In genomic region chr1:28109639-28110038, GRCh38 we compare ENCODE assay signal across 18 cellular contexts. TPM values are rescaled to one million over a fixed set of nuclear protein-coding genes. Genes with fewer than 3 reads are reported as not detected.
DNase-seq lines count a peak whose midpoint lies in the region; ATAC-seq and TF ChIP-seq lines count a peak whose summit lies in the region.
"Had no signal": no experiment of that assay in that cellular context is flagged by ENCODE, and none has a peak within 500 bp of the region (broad histone marks: within the 10 kb centered on the region; RNA-seq: fewer than 3 reads in every experiment).

No MANE protein-coding gene starts in this region.

- peaks cover 2% of the 10 kb centered on the region; the same call in 1 of the 2 replicates for H3K4me1 ChIP-seq in HAP-1

- H3K9me3 Mint-ChIP-seq in CD14-positive monocyte (peaks cover 0 to 6% (median 0%) of the 10 kb centered on the region in 7 donors), naive B cell (peaks cover 0 to 4% (median 0%) of the 10 kb centered on the region in 7 donors)
- H3K9me3 Mint-ChIP-seq: CD8-positive, alpha-beta T cell had no signal

- H3K4me3 ChIP-seq in HAP-1 = no peak overlapping the region
- H3K4me3 ChIP-seq in WERI-Rb-1 (ENCODE audit: low read depth, low read length) = no peak overlapping the region
- H3K4me3 ChIP-seq: BLaER1, GM12878 had no signal

- H3K9me3 ChIP-seq in HAP-1 (no peaks in the 10 kb centered on the region), WERI-Rb-1 (ENCODE audit: severe bottlenecking) (no peaks in the 10 kb centered on the region)
- H3K9me3 ChIP-seq: BLaER1 had no signal

- H3K27ac ChIP-seq in WERI-Rb-1 = no peak overlapping the region
- H3K27ac ChIP-seq: BLaER1 had no signal

- peaks cover 0 to 6% (median 3%) of the 10 kb centered on the region in 3 donors for H3K27me3 Mint-ChIP-seq in CD14-positive monocyte (ENCODE audit: low read depth in 3 of 3)
- H3K27me3 Mint-ChIP-seq in naive B cell = peaks cover 0 to 4% (median 0%) of the 10 kb centered on the region in 3 donors

- no peak for DNase-seq in CD14-positive monocyte (ENCODE audit: low spot score)
- peak; percentile 17 to 40 for DNase-seq in HAP-1 (ENCODE audit: low spot score in 2 of 2)
- DNase-seq in WERI-Rb-1 = peak; percentile 61
- DNase-seq in naive B cell = no peak
- DNase-seq in NCI-H2107 treated with DMSO at 0.1 percent for 48 hours (lab: John Stamatoyannopoulos, UW; ENCODE audit: unreplicated experiment) = no peak
- DNase-seq: 8988T; Calu3; CD8-positive, alpha-beta T cell; DMS 273 treated with DMSO at 0.1 percent for 48 hours; DMS53; DND-41; EL; GOT3; H7 had no signal

- intact Hi-C loops in CD14-positive monocyte (cut with micrococcal nuclease) = loop anchor here in 1 of 2 donors (5.0 kb wide), 1 partner anchor 68 kb away; the partner anchor contains the start of gene PTAFR

- in situ Hi-C loops in HAP-1 (cut with MboI; ENCODE audit: low sequenced_read_pairs) = no loop called here

- peaks cover 66% of the 10 kb centered on the region for H3K4me1 Mint-ChIP-seq in CD14-positive monocyte
- H3K4me1 Mint-ChIP-seq in naive B cell = peaks cover 10 to 14% (median 12%) of the 10 kb centered on the region in 3 donors

- no peak for TF ChIP-seq CTCF in CD14-positive monocyte (IDR thresholded peaks at IDR 0.05)
- TF ChIP-seq CTCF in WERI-Rb-1 (IDR thresholded peaks at IDR 0.05; ENCODE audit: low read depth, low read length) = no peak

- H3K4me3 Mint-ChIP-seq in CD14-positive monocyte (no peak overlapping the region), naive B cell (peak overlapping the region in 1 of 8 donors; percentile 22)
- H3K4me3 Mint-ChIP-seq: CD8-positive, alpha-beta T cell had no signal

- ATAC-seq in naive B cell (ENCODE audit: low read depth in 2 of 2) (no peak), GM19452 (IDR thresholded peaks at IDR 0.05; ENCODE audit: unreplicated experiment) (no peak), HG02852 (IDR thresholded peaks at IDR 0.05; ENCODE audit: unreplicated experiment) (no peak)
- ATAC-seq: CD8-positive, alpha-beta T cell; GM12878 had no signal

- no peaks in the 10 kb centered on the region for H3K27me3 ChIP-seq in HAP-1 (ENCODE audit: low read depth)
- H3K27me3 ChIP-seq in WERI-Rb-1 (ENCODE audit: insufficient read depth, low read depth, severe bottlenecking) = no peaks in the 10 kb centered on the region
- H3K27me3 ChIP-seq: BLaER1 had no signal

- H3K36me3 ChIP-seq in HAP-1 (replicated peaks) (no peaks in the 10 kb centered on the region), WERI-Rb-1 (no peaks in the 10 kb centered on the region)
- H3K36me3 ChIP-seq: BLaER1 had no signal

- peak overlapping the region in 6 of 7 donors; percentile 15 to 100 (median 100) for H3K27ac Mint-ChIP-seq in CD14-positive monocyte
- peak overlapping the region in 4 of 6 donors; percentile 52 to 80 (median 60) for H3K27ac Mint-ChIP-seq in naive B cell
- H3K27ac Mint-ChIP-seq: CD8-positive, alpha-beta T cell had no signal

- H3K36me3 Mint-ChIP-seq in CD14-positive monocyte (peaks cover 0 to 12% of the 10 kb centered on the region in 2 donors), naive B cell (no peaks in the 10 kb centered on the region)
- H3K36me3 Mint-ChIP-seq: CD8-positive, alpha-beta T cell had no signal

RNA-seq across cellular contexts. Expression of gene EYA3, which starts 21.2 kb away (rescaled TPM):
- 1 to 10 TPM; 3.3 to 3.7 TPM for polyA plus RNA-seq in CD14-positive monocyte
- polyA plus RNA-seq in naive B cell (ENCODE audit: low read depth in 6 of 6) = 10 to 100 TPM in 2 of 6 donors, 1 to 10 TPM in 4; 5.2 to 26.3 (median 7.6) TPM

Comparison
In these comparisons a context has a peak if more than half of its experiments do, and no peak if none do; other contexts are left out.
1. DNase-seq: peak in HAP-1 (2 of 2) and WERI-Rb-1 (single experiment); none in CD14-positive monocyte (single experiment), naive B cell (single experiment) and NCI-H2107 treated with DMSO at 0.1 percent for 48 hours (single experiment).